16 cellular contexts compared by ENCODE assay signal in genomic region chr16:88680554-88681083, GRCh38. TPM values are rescaled to one million over a fixed set of nuclear protein-coding genes. Genes with fewer than 3 reads are reported as not detected.
A peak's percentile ranks its signal among the peaks of the same experiment; 100 is the strongest.
DNase-seq lines count a peak whose midpoint lies in the region; ATAC-seq, FAIRE-seq and TF ChIP-seq lines count a peak whose summit lies in the region.
"Had no signal": no experiment of that assay in that cellular context is flagged by ENCODE, and none has a peak within 500 bp of the region (broad histone marks: within the 10 kb centered on the region; RNA-seq: fewer than 3 reads in every experiment).

No MANE protein-coding gene starts in this region.

- TF ChIP-seq RAD21 in HepG2 (CRISPR knock-in tag; IDR thresholded peaks at IDR 0.05) = no peak

- peaks cover 27% of the 10 kb centered on the region for H3F3A ChIP-seq in MM.1S (ENCODE audit: insufficient read depth, low read length)

- no peaks in the 10 kb centered on the region for H3K9me3 Mint-ChIP-seq in activated naive CD8-positive, alpha-beta T cell treated with anti-CD3 and anti-CD28 coated beads for 36 hours
- no peaks in the 10 kb centered on the region for H3K9me3 Mint-ChIP-seq in stimulated activated naive CD8-positive, alpha-beta T cell treated with anti-CD3 and anti-CD28 coated beads, Interleukin-15, amount 100 ng/mL, for 72 hours
- H3K9me3 Mint-ChIP-seq: activated T-cell treated with anti-CD3 and anti-CD28 coated beads, Interleukin-2, amount 50 U/mL, for 72 hours; central memory CD8-positive, alpha-beta T cell had no signal

- CTCF ChIA-PET in HepG2 (lab: Yijun Ruan, JAX; ENCODE audit: low intra/inter-chr PET ratio, low total read pairs) = interaction anchor here (0.9 kb wide), 1 partner anchor 17 kb away, joined by 4 read pairs; no protein-coding TSS in a partner anchor

- intact Hi-C loops in HepG2 (cut with micrococcal nuclease; ENCODE audit: unreplicated experiment) = no loop called here
- intact Hi-C loops in right lobe of liver (cut with DNase I) = no loop called here

- H3K9me2 ChIP-seq in MM.1S (replicated peaks; ENCODE audit: insufficient read depth, low read length) = no peaks in the 10 kb centered on the region

- H3K27ac ChIP-seq in HepG2 (ENCODE audit: extremely low read length, insufficient read depth, low read length) (no peak overlapping the region), right lobe of liver (no peak overlapping the region), MM.1S (ENCODE audit: low read length) (peak overlapping the region; percentile 94; the same call in 1 of the 2 replicates), foreskin keratinocyte (no peak overlapping the region)
- H3K27ac ChIP-seq: parathyroid adenoma, vagina had no signal

- H3K9me3 ChIP-seq in HepG2 (ENCODE audit: low read length) (no peaks in the 10 kb centered on the region), right lobe of liver (no peaks in the 10 kb centered on the region), MM.1S (replicated peaks; ENCODE audit: insufficient read depth, low read length) (no peaks in the 10 kb centered on the region)
- H3K9me3 ChIP-seq: heart left ventricle, lower lobe of right lung, vagina had no signal

- TF ChIP-seq EP300 in HepG2 (IDR thresholded peaks at IDR 0.05; ENCODE audit: low read depth in 2 of 2, low read length in 2 of 2) (no peak), HepG2 (CRISPR knock-in tag; IDR thresholded peaks at IDR 0.05; ENCODE audit: borderline replicate concordance) (no peak)

- POLR2A ChIA-PET in HepG2 (lab: Yijun Ruan, JAX) = interaction anchor here (1.1 to 1.5 kb wide), 2 partner anchors 18 to 31 kb away, joined by 3 to 6 read pairs; partner anchors contain the start of gene MVD

- TF ChIP-seq POLR2A in HepG2 (IDR thresholded peaks at IDR 0.05; ENCODE audit: insufficient read depth in 1 of 2, low read depth in 2 of 2, low read length in 2 of 2) (no peak), right lobe of liver (IDR thresholded peaks at IDR 0.05) (no peak)

- TF ChIP-seq CTCF in HepG2 (CRISPR knock-in tag; IDR thresholded peaks at IDR 0.05) = no peak
- no peak for TF ChIP-seq CTCF in right lobe of liver (IDR thresholded peaks at IDR 0.05)
- TF ChIP-seq CTCF in MM.1S (IDR thresholded peaks at IDR 0.05; ENCODE audit: low read length) = no peak
- TF ChIP-seq CTCF in foreskin keratinocyte (conservative IDR thresholded peaks at IDR 0.05) = no peak

- ATAC-seq in HepG2 (no peak), right lobe of liver (no peak), GM18867 (IDR thresholded peaks at IDR 0.05; ENCODE audit: unreplicated experiment) (no peak), foreskin keratinocyte (no peak)
- no peak for ATAC-seq in stimulated activated naive CD8-positive, alpha-beta T cell treated with anti-CD3 and anti-CD28 coated beads, Interleukin-15, amount 100 ng/mL, for 72 hours
- ATAC-seq: heart left ventricle had no signal

- H3K36me3 Mint-ChIP-seq in activated naive CD8-positive, alpha-beta T cell treated with anti-CD3 and anti-CD28 coated beads for 36 hours = no peaks in the 10 kb centered on the region

- H3K4me3 ChIP-seq in HepG2 (replicated peaks in 1 of 3; ENCODE audit: insufficient read depth in 1 of 3, low read depth in 2 of 3, low read length in 3 of 3) (peak overlapping the region in 1 of 3 experiments; percentile 58; a peak in 2 of 6 replicates), right lobe of liver (no peak overlapping the region), MM.1S (ENCODE audit: low read length) (no peak overlapping the region)
- H3K4me3 ChIP-seq: lower lobe of right lung, vagina had no signal

- H3K4me1 ChIP-seq in HepG2 (ENCODE audit: insufficient read depth, low read length) (peaks cover 48% of the 10 kb centered on the region), right lobe of liver (peaks cover 0 to 5% (median 1%) of the 10 kb centered on the region in 4 donors), MM.1S (ENCODE audit: low read length) (peaks cover 23% of the 10 kb centered on the region), foreskin keratinocyte (no peaks in the 10 kb centered on the region)

- BruUV-seq in HepG2 (replicated peaks; lab: Mats Ljungman, UMichigan) = no TSS peak

- H3K27ac Mint-ChIP-seq in activated naive CD8-positive, alpha-beta T cell treated with anti-CD3 and anti-CD28 coated beads for 36 hours = no peak overlapping the region
- no peak overlapping the region for H3K27ac Mint-ChIP-seq in stimulated activated naive CD8-positive, alpha-beta T cell treated with anti-CD3 and anti-CD28 coated beads, Interleukin-15, amount 100 ng/mL, for 72 hours

- no peak overlapping the region for H3K9ac ChIP-seq in HepG2 (ENCODE audit: insufficient read depth, low read depth, low read length)
- H3K9ac ChIP-seq in MM.1S (ENCODE audit: low read length) = peak overlapping the region; percentile 20; the same call in 1 of the 2 replicates
- H3K9ac ChIP-seq: parathyroid adenoma had no signal

- DNase-seq in HepG2 (ENCODE audit: low spot score) (no peak), right lobe of liver (no peak), MM.1S (no peak), foreskin keratinocyte (no peak), NCI-H1436 (lab: John Stamatoyannopoulos, UW) (no peak)
- DNase-seq in activated naive CD8-positive, alpha-beta T cell treated with anti-CD3 and anti-CD28 coated beads for 36 hours = no peak
- DNase-seq in stimulated activated naive CD8-positive, alpha-beta T cell treated with anti-CD3 and anti-CD28 coated beads, Interleukin-15, amount 100 ng/mL, for 72 hours = no peak
- DNase-seq: COR-L47, NCI-H1105 treated with DMSO at 0.1 percent for 48 hours had no signal

- H3K4me1 Mint-ChIP-seq in activated naive CD8-positive, alpha-beta T cell treated with anti-CD3 and anti-CD28 coated beads for 36 hours = peaks cover 33% of the 10 kb centered on the region
- H3K4me1 Mint-ChIP-seq in stimulated activated naive CD8-positive, alpha-beta T cell treated with anti-CD3 and anti-CD28 coated beads, Interleukin-15, amount 100 ng/mL, for 72 hours = peaks cover 47% of the 10 kb centered on the region

- H4K20me1 ChIP-seq in HepG2 (ENCODE audit: insufficient read depth, low read length) = peaks cover 8% of the 10 kb centered on the region; the same call in 1 of the 2 replicates
- no peaks in the 10 kb centered on the region for H4K20me1 ChIP-seq in MM.1S (ENCODE audit: insufficient read depth, low read length)

- peak overlapping the region; percentile 65 for H3K4me2 ChIP-seq in HepG2 (ENCODE audit: low read depth, low read length)
- peak overlapping the region; percentile 86 for H3K4me2 ChIP-seq in MM.1S (ENCODE audit: low read depth, low read length)

- H3K27me3 ChIP-seq in HepG2 (ENCODE audit: control insufficient read depth in 1 of 2, insufficient read depth in 2 of 2, low read length in 2 of 2) = peaks cover 7 to 43% of the 10 kb centered on the region in 2 experiments; a peak in 4 of 5 replicates
- no peaks in the 10 kb centered on the region for H3K27me3 ChIP-seq in right lobe of liver
- H3K27me3 ChIP-seq in MM.1S (replicated peaks; ENCODE audit: insufficient read depth, low read length) = no peaks in the 10 kb centered on the region
- H3K27me3 ChIP-seq in foreskin keratinocyte = peaks cover 56% of the 10 kb centered on the region
- H3K27me3 ChIP-seq: vagina had no signal

- no peak overlapping the region for H2AFZ ChIP-seq in HepG2 (ENCODE audit: low read length)
- no peak overlapping the region for H2AFZ ChIP-seq in MM.1S (ENCODE audit: low read length)
- H2AFZ ChIP-seq: parathyroid adenoma had no signal

- H3K36me3 ChIP-seq in HepG2 (replicated peaks in 1 of 2; ENCODE audit: control insufficient read depth in 1 of 2, insufficient read depth in 2 of 2, low read length in 2 of 2) (no peaks in the 10 kb centered on the region), right lobe of liver (no peaks in the 10 kb centered on the region), MM.1S (replicated peaks; ENCODE audit: insufficient read depth, low read length) (no peaks in the 10 kb centered on the region)
- H3K36me3 ChIP-seq: vagina had no signal

- H3K79me2 ChIP-seq in HepG2 (ENCODE audit: insufficient read depth, low read length) (no peaks in the 10 kb centered on the region), MM.1S (ENCODE audit: low read length) (peaks cover 8% of the 10 kb centered on the region; the same call in 1 of the 2 replicates)
- H3K79me2 ChIP-seq: parathyroid adenoma had no signal

- no peak for FAIRE-seq in HepG2 (lab: Jason Lieb, UNC)

- 47% methylated on average over 5 of the region's 5 CpGs for WGBS in HepG2 (ENCODE audit: low lambda C conversion rate)
- WGBS in right lobe of liver (ENCODE audit: insufficient coverage, low coverage, low lambda C conversion rate, missing lambda C conversion rate) = 100% methylated on average over 1 of the region's 5 CpGs

- H3K4me3 Mint-ChIP-seq in activated naive CD8-positive, alpha-beta T cell treated with anti-CD3 and anti-CD28 coated beads for 36 hours = peak overlapping the region; percentile 40
- H3K4me3 Mint-ChIP-seq in stimulated activated naive CD8-positive, alpha-beta T cell treated with anti-CD3 and anti-CD28 coated beads, Interleukin-15, amount 100 ng/mL, for 72 hours = peak overlapping the region; percentile 77 to 81

- no peaks in the 10 kb centered on the region for H3K27me3 Mint-ChIP-seq in activated naive CD8-positive, alpha-beta T cell treated with anti-CD3 and anti-CD28 coated beads for 36 hours
- H3K27me3 Mint-ChIP-seq in stimulated activated naive CD8-positive, alpha-beta T cell treated with anti-CD3 and anti-CD28 coated beads, Interleukin-15, amount 100 ng/mL, for 72 hours = no peaks in the 10 kb centered on the region
- H3K27me3 Mint-ChIP-seq: central memory CD8-positive, alpha-beta T cell had no signal

- in situ Hi-C loops in HepG2 (cut with HindIII; ENCODE audit: extremely low pct_ligation_motif_present, low pct_unique_long_range_greater_than_20kb) = no loop called here

RNA-seq across cellular contexts. Expression of gene SNAI3, which starts 5.7 kb away (rescaled TPM):
- total RNA-seq in HepG2 (2016; rRNA removed; fragmentation: Illumina TruSeq; extraction: Trizol) = 0.09 and 0.18 TPM in 2 replicates
- not detected in 2 replicates for total RNA-seq in HepG2 (2016; cell fraction: cytosol; rRNA removed; fragmentation: Illumina TruSeq; extraction: Trizol; ENCODE audit: low read depth)
- total RNA-seq in HepG2 (2016; cell fraction: insoluble cytoplasmic fraction; rRNA removed; fragmentation: Illumina TruSeq; extraction: Trizol) = 0.13 and 0.17 TPM in 2 replicates
- 0.12 TPM in 1 of 2 replicates, not detected in the other for total RNA-seq in HepG2 (2016; cell fraction: membrane; rRNA removed; fragmentation: Illumina TruSeq; extraction: Trizol)
- not detected in 2 replicates for total RNA-seq in HepG2 (2016; cell fraction: nucleus; rRNA removed; fragmentation: Illumina TruSeq; extraction: Trizol)
- polyA plus RNA-seq in HepG2 (2011; rRNA removed) = 0.18 and 0.40 TPM in 2 replicates
- 0.18 and 0.44 TPM in 2 replicates for polyA plus RNA-seq in HepG2 (2011; cell fraction: cytosol; rRNA removed)
- polyA plus RNA-seq in HepG2 (2011; cell fraction: nucleus; rRNA removed) = 0.35 and 0.64 TPM in 2 replicates
- 0.40 and 0.47 TPM in 2 replicates for polyA plus RNA-seq in HepG2 (2012)
- 0.08 TPM in 1 of 2 replicates, not detected in the other for polyA plus RNA-seq in HepG2 (2016; cell fraction: cytosol; fragmentation: Illumina TruSeq; extraction: Trizol; ENCODE audit: low read depth)
- 0.26 TPM in 1 of 2 replicates, not detected in the other for polyA plus RNA-seq in HepG2 (2016; cell fraction: insoluble cytoplasmic fraction; fragmentation: Illumina TruSeq; extraction: Trizol; ENCODE audit: low read depth)
- polyA plus RNA-seq in HepG2 (2016; cell fraction: membrane; fragmentation: Illumina TruSeq; extraction: Trizol; ENCODE audit: low read depth) = 0.15 and 0.21 TPM in 2 replicates
- polyA plus RNA-seq in HepG2 (2016; cell fraction: nucleus; fragmentation: Illumina TruSeq; extraction: Trizol; ENCODE audit: insufficient read depth, low read depth) = 0.27 TPM in 1 of 2 replicates, not detected in the other
- 0.84 TPM in 1 of 2 replicates, not detected in the other for polyA minus RNA-seq in HepG2 (2011; rRNA and poly(A)+ RNA removed; ENCODE audit: low replicate concordance)
- polyA minus RNA-seq in HepG2 (2011; cell fraction: cytosol; rRNA and poly(A)+ RNA removed) = not detected in 2 replicates
- not detected in 2 replicates for polyA minus RNA-seq in HepG2 (2011; cell fraction: nucleus; rRNA and poly(A)+ RNA removed)
- total RNA-seq in right lobe of liver = under 1 TPM; 0.15 to 0.98 (median 0.35) TPM
- total RNA-seq in activated naive CD8-positive, alpha-beta T cell treated with anti-CD3 and anti-CD28 coated beads for 36 hours = 1 to 10 TPM; 2.0 to 2.2 TPM
- total RNA-seq in foreskin keratinocyte = not detected in 2 replicates
- 0.06 and 0.09 TPM in 2 replicates for polyA plus RNA-seq in foreskin keratinocyte
- total RNA-seq: vagina had no signal

RNA-seq across cellular contexts. Expression of gene MVD, which starts 17.7 kb away (rescaled TPM):
- total RNA-seq in HepG2 (2016; rRNA removed; fragmentation: Illumina TruSeq; extraction: Trizol) (128 and 187 TPM in 2 replicates), right lobe of liver (10 to 100 TPM; 10.2 to 57.1 (median 15.2) TPM), foreskin keratinocyte (240 and 305 TPM in 2 replicates)
- 86.8 and 92.1 TPM in 2 replicates for total RNA-seq in HepG2 (2016; cell fraction: cytosol; rRNA removed; fragmentation: Illumina TruSeq; extraction: Trizol; ENCODE audit: low read depth)
- total RNA-seq in HepG2 (2016; cell fraction: insoluble cytoplasmic fraction; rRNA removed; fragmentation: Illumina TruSeq; extraction: Trizol) = 110 and 194 TPM in 2 replicates
- 93.3 and 93.5 TPM in 2 replicates for total RNA-seq in HepG2 (2016; cell fraction: membrane; rRNA removed; fragmentation: Illumina TruSeq; extraction: Trizol)
- 150 and 173 TPM in 2 replicates for total RNA-seq in HepG2 (2016; cell fraction: nucleus; rRNA removed; fragmentation: Illumina TruSeq; extraction: Trizol)
- polyA plus RNA-seq in HepG2 (2011; rRNA removed) (28.1 and 68.9 TPM in 2 replicates), foreskin keratinocyte (317 and 391 TPM in 2 replicates)
- polyA plus RNA-seq in HepG2 (2011; cell fraction: cytosol; rRNA removed) = 33.1 and 34.9 TPM in 2 replicates
- polyA plus RNA-seq in HepG2 (2011; cell fraction: nucleus; rRNA removed) = 340 and 407 TPM in 2 replicates
- polyA plus RNA-seq in HepG2 (2012) = 81.3 and 104 TPM in 2 replicates
- polyA plus RNA-seq in HepG2 (2016; cell fraction: cytosol; fragmentation: Illumina TruSeq; extraction: Trizol; ENCODE audit: low read depth) = 49.5 and 55.8 TPM in 2 replicates
- polyA plus RNA-seq in HepG2 (2016; cell fraction: insoluble cytoplasmic fraction; fragmentation: Illumina TruSeq; extraction: Trizol; ENCODE audit: low read depth) = 117 and 128 TPM in 2 replicates
- polyA plus RNA-seq in HepG2 (2016; cell fraction: membrane; fragmentation: Illumina TruSeq; extraction: Trizol; ENCODE audit: low read depth) = 64.4 TPM in 2 replicates
- polyA plus RNA-seq in HepG2 (2016; cell fraction: nucleus; fragmentation: Illumina TruSeq; extraction: Trizol; ENCODE audit: insufficient read depth, low read depth) = 435 and 459 TPM in 2 replicates
- polyA minus RNA-seq in HepG2 (2011; rRNA and poly(A)+ RNA removed; ENCODE audit: low replicate concordance) = 8.9 and 43.8 TPM in 2 replicates
- polyA minus RNA-seq in HepG2 (2011; cell fraction: cytosol; rRNA and poly(A)+ RNA removed) = 24.2 and 37.5 TPM in 2 replicates
- polyA minus RNA-seq in HepG2 (2011; cell fraction: nucleus; rRNA and poly(A)+ RNA removed) = 34.4 and 55.3 TPM in 2 replicates
- total RNA-seq in activated naive CD8-positive, alpha-beta T cell treated with anti-CD3 and anti-CD28 coated beads for 36 hours = 10 to 100 TPM; 53.3 to 56.6 TPM

RNA-seq across cellular contexts. Expression of gene RNF166, which starts 25.6 kb away (rescaled TPM):
- 15.1 and 23.0 TPM in 2 replicates for total RNA-seq in HepG2 (2016; rRNA removed; fragmentation: Illumina TruSeq; extraction: Trizol)
- total RNA-seq in HepG2 (2016; cell fraction: cytosol; rRNA removed; fragmentation: Illumina TruSeq; extraction: Trizol; ENCODE audit: low read depth) = 36.0 and 37.2 TPM in 2 replicates
- 17.3 and 23.3 TPM in 2 replicates for total RNA-seq in HepG2 (2016; cell fraction: insoluble cytoplasmic fraction; rRNA removed; fragmentation: Illumina TruSeq; extraction: Trizol)
- total RNA-seq in HepG2 (2016; cell fraction: membrane; rRNA removed; fragmentation: Illumina TruSeq; extraction: Trizol) = 41.6 and 45.9 TPM in 2 replicates
- total RNA-seq in HepG2 (2016; cell fraction: nucleus; rRNA removed; fragmentation: Illumina TruSeq; extraction: Trizol) = 14.0 and 14.1 TPM in 2 replicates
- 21.4 and 26.2 TPM in 2 replicates for polyA plus RNA-seq in HepG2 (2011; rRNA removed)
- 14.8 and 24.4 TPM in 2 replicates for polyA plus RNA-seq in HepG2 (2011; cell fraction: cytosol; rRNA removed)
- polyA plus RNA-seq in HepG2 (2011; cell fraction: nucleus; rRNA removed) = 83.8 and 91.3 TPM in 2 replicates
- polyA plus RNA-seq in HepG2 (2012) = 12.2 and 16.1 TPM in 2 replicates
- polyA plus RNA-seq in HepG2 (2016; cell fraction: cytosol; fragmentation: Illumina TruSeq; extraction: Trizol; ENCODE audit: low read depth) = 22.9 and 25.4 TPM in 2 replicates
- 19.2 and 20.2 TPM in 2 replicates for polyA plus RNA-seq in HepG2 (2016; cell fraction: insoluble cytoplasmic fraction; fragmentation: Illumina TruSeq; extraction: Trizol; ENCODE audit: low read depth)
- 32.0 and 34.1 TPM in 2 replicates for polyA plus RNA-seq in HepG2 (2016; cell fraction: membrane; fragmentation: Illumina TruSeq; extraction: Trizol; ENCODE audit: low read depth)
- 36.7 and 43.4 TPM in 2 replicates for polyA plus RNA-seq in HepG2 (2016; cell fraction: nucleus; fragmentation: Illumina TruSeq; extraction: Trizol; ENCODE audit: insufficient read depth, low read depth)
- 11.5 and 25.6 TPM in 2 replicates for polyA minus RNA-seq in HepG2 (2011; rRNA and poly(A)+ RNA removed; ENCODE audit: low replicate concordance)
- 12.9 and 17.8 TPM in 2 replicates for polyA minus RNA-seq in HepG2 (2011; cell fraction: cytosol; rRNA and poly(A)+ RNA removed)
- polyA minus RNA-seq in HepG2 (2011; cell fraction: nucleus; rRNA and poly(A)+ RNA removed) = 14.2 and 18.7 TPM in 2 replicates
- total RNA-seq in right lobe of liver = 10 to 100 TPM in 2 of 6 experiments, 1 to 10 TPM in 4; 8.1 to 12.8 (median 10.0) TPM
- 10 to 100 TPM; 58.7 to 59.0 TPM for total RNA-seq in activated naive CD8-positive, alpha-beta T cell treated with anti-CD3 and anti-CD28 coated beads for 36 hours
- total RNA-seq in foreskin keratinocyte = 7.6 and 7.8 TPM in 2 replicates
- 7.8 and 8.1 TPM in 2 replicates for polyA plus RNA-seq in foreskin keratinocyte

RNA-seq across cellular contexts. Expression of gene CTU2, which starts 25.7 kb away (rescaled TPM):
- total RNA-seq in HepG2 (2016; rRNA removed; fragmentation: Illumina TruSeq; extraction: Trizol) (21.9 TPM in 2 replicates), right lobe of liver (1 to 10 TPM; 5.0 to 9.5 (median 8.2) TPM), foreskin keratinocyte (16.6 and 26.3 TPM in 2 replicates)
- total RNA-seq in HepG2 (2016; cell fraction: cytosol; rRNA removed; fragmentation: Illumina TruSeq; extraction: Trizol; ENCODE audit: low read depth) = 11.4 and 12.8 TPM in 2 replicates
- total RNA-seq in HepG2 (2016; cell fraction: insoluble cytoplasmic fraction; rRNA removed; fragmentation: Illumina TruSeq; extraction: Trizol) = 16.8 and 22.4 TPM in 2 replicates
- 13.8 and 15.9 TPM in 2 replicates for total RNA-seq in HepG2 (2016; cell fraction: membrane; rRNA removed; fragmentation: Illumina TruSeq; extraction: Trizol)
- 16.7 and 17.2 TPM in 2 replicates for total RNA-seq in HepG2 (2016; cell fraction: nucleus; rRNA removed; fragmentation: Illumina TruSeq; extraction: Trizol)
- polyA plus RNA-seq in HepG2 (2011; rRNA removed) (13.3 and 18.5 TPM in 2 replicates), foreskin keratinocyte (23.3 and 26.3 TPM in 2 replicates)
- 11.8 and 19.4 TPM in 2 replicates for polyA plus RNA-seq in HepG2 (2011; cell fraction: cytosol; rRNA removed)
- 63.3 and 73.6 TPM in 2 replicates for polyA plus RNA-seq in HepG2 (2011; cell fraction: nucleus; rRNA removed)
- 11.6 and 15.1 TPM in 2 replicates for polyA plus RNA-seq in HepG2 (2012)
- polyA plus RNA-seq in HepG2 (2016; cell fraction: cytosol; fragmentation: Illumina TruSeq; extraction: Trizol; ENCODE audit: low read depth) = 12.4 and 16.5 TPM in 2 replicates
- polyA plus RNA-seq in HepG2 (2016; cell fraction: insoluble cytoplasmic fraction; fragmentation: Illumina TruSeq; extraction: Trizol; ENCODE audit: low read depth) = 20.9 and 22.4 TPM in 2 replicates
- polyA plus RNA-seq in HepG2 (2016; cell fraction: membrane; fragmentation: Illumina TruSeq; extraction: Trizol; ENCODE audit: low read depth) = 13.3 and 14.9 TPM in 2 replicates
- 39.4 and 44.9 TPM in 2 replicates for polyA plus RNA-seq in HepG2 (2016; cell fraction: nucleus; fragmentation: Illumina TruSeq; extraction: Trizol; ENCODE audit: insufficient read depth, low read depth)
- polyA minus RNA-seq in HepG2 (2011; rRNA and poly(A)+ RNA removed; ENCODE audit: low replicate concordance) = 23.1 and 25.7 TPM in 2 replicates
- 15.2 and 18.6 TPM in 2 replicates for polyA minus RNA-seq in HepG2 (2011; cell fraction: cytosol; rRNA and poly(A)+ RNA removed)
- polyA minus RNA-seq in HepG2 (2011; cell fraction: nucleus; rRNA and poly(A)+ RNA removed) = 19.3 and 20.7 TPM in 2 replicates
- 10 to 100 TPM; 59.7 to 62.7 TPM for total RNA-seq in activated naive CD8-positive, alpha-beta T cell treated with anti-CD3 and anti-CD28 coated beads for 36 hours

RNA-seq across cellular contexts. Expression of gene CYBA, which starts 29.8 kb away (rescaled TPM):
- total RNA-seq in HepG2 (2016; rRNA removed; fragmentation: Illumina TruSeq; extraction: Trizol) = 84.2 and 250 TPM in 2 replicates
- total RNA-seq in HepG2 (2016; cell fraction: cytosol; rRNA removed; fragmentation: Illumina TruSeq; extraction: Trizol; ENCODE audit: low read depth) = 92.1 and 114 TPM in 2 replicates
- total RNA-seq in HepG2 (2016; cell fraction: insoluble cytoplasmic fraction; rRNA removed; fragmentation: Illumina TruSeq; extraction: Trizol) = 90.4 and 246 TPM in 2 replicates
- 55.3 and 74.3 TPM in 2 replicates for total RNA-seq in HepG2 (2016; cell fraction: membrane; rRNA removed; fragmentation: Illumina TruSeq; extraction: Trizol)
- 170 and 197 TPM in 2 replicates for total RNA-seq in HepG2 (2016; cell fraction: nucleus; rRNA removed; fragmentation: Illumina TruSeq; extraction: Trizol)
- polyA plus RNA-seq in HepG2 (2011; rRNA removed) = 196 and 258 TPM in 2 replicates
- polyA plus RNA-seq in HepG2 (2011; cell fraction: cytosol; rRNA removed) = 338 and 484 TPM in 2 replicates
- 620 and 660 TPM in 2 replicates for polyA plus RNA-seq in HepG2 (2011; cell fraction: nucleus; rRNA removed)
- 207 and 213 TPM in 2 replicates for polyA plus RNA-seq in HepG2 (2012)
- 111 and 128 TPM in 2 replicates for polyA plus RNA-seq in HepG2 (2016; cell fraction: cytosol; fragmentation: Illumina TruSeq; extraction: Trizol; ENCODE audit: low read depth)
- 97.6 and 108 TPM in 2 replicates for polyA plus RNA-seq in HepG2 (2016; cell fraction: insoluble cytoplasmic fraction; fragmentation: Illumina TruSeq; extraction: Trizol; ENCODE audit: low read depth)
- 58.9 and 66.6 TPM in 2 replicates for polyA plus RNA-seq in HepG2 (2016; cell fraction: membrane; fragmentation: Illumina TruSeq; extraction: Trizol; ENCODE audit: low read depth)
- 462 and 471 TPM in 2 replicates for polyA plus RNA-seq in HepG2 (2016; cell fraction: nucleus; fragmentation: Illumina TruSeq; extraction: Trizol; ENCODE audit: insufficient read depth, low read depth)
- polyA minus RNA-seq in HepG2 (2011; rRNA and poly(A)+ RNA removed; ENCODE audit: low replicate concordance) = 170 and 432 TPM in 2 replicates
- polyA minus RNA-seq in HepG2 (2011; cell fraction: cytosol; rRNA and poly(A)+ RNA removed) = 173 and 183 TPM in 2 replicates
- 79.1 and 82.6 TPM in 2 replicates for polyA minus RNA-seq in HepG2 (2011; cell fraction: nucleus; rRNA and poly(A)+ RNA removed)
- total RNA-seq in right lobe of liver = 10 to 100 TPM; 22.8 to 70.0 (median 41.3) TPM
- total RNA-seq in activated naive CD8-positive, alpha-beta T cell treated with anti-CD3 and anti-CD28 coated beads for 36 hours = 100 to 1,000 TPM; 197 to 204 TPM
- total RNA-seq in foreskin keratinocyte = 19.1 and 28.2 TPM in 2 replicates
- polyA plus RNA-seq in foreskin keratinocyte = 26.0 and 37.7 TPM in 2 replicates
